In the genomic region with DNA sequence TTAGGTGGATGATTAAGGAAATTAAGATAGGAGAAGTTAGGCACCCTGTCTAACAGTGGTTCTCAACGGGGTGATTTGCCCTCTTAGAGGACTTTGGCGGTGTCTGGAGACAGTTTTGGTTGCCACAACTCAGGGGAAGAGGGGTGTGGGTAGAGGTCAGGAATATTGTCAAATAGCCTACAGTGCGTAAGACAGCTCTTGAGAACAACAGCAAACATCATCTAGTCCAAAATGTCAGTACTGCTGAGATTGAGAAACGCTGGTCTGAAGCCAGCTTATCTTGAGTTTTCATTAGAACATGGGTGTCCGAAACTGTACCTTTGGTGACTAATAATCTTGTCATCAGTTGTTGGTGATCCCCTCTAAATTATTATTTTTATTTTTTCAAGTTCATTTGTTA, we compare ENCODE assay signal across 21 cellular contexts. TPM values are rescaled to one million over a fixed set of nuclear protein-coding genes. Genes with fewer than 3 reads are reported as not detected.
"Had no signal": no experiment of that assay in that cellular context is flagged by ENCODE, and none has a peak within 500 bp of the region (broad histone marks: within the 10 kb centered on the region; RNA-seq: fewer than 3 reads in every experiment).

No MANE protein-coding gene starts in this region.

- H3K4me1 Mint-ChIP-seq: activated naive CD8-positive, alpha-beta T cell treated with anti-CD3 and anti-CD28 coated beads, Interleukin-2, amount 10 ng/mL, durations not matched to agents 7 days and 5 days; naive thymus-derived CD4-positive, alpha-beta T cell had no signal

- H3K27ac ChIP-seq: coronary artery, sigmoid colon had no signal

- H3K27me3 Mint-ChIP-seq: activated CD4-positive, alpha-beta memory T cell treated with anti-CD3 and anti-CD28 coated beads for 36 hours; progenitor cell of endocrine pancreas; stimulated activated naive B cell treated with anti-CD40 and anti-IgM and Interleukin-4, amounts not matched to agents 10 μg/mL and 1 μg/mL and 100 μg/mL, for 72 hours; type B pancreatic cell had no signal

- H3K36me3 Mint-ChIP-seq: activated CD4-positive, alpha-beta memory T cell treated with anti-CD3 and anti-CD28 coated beads for 36 hours; activated naive CD8-positive, alpha-beta T cell treated with anti-CD3 and anti-CD28 coated beads, Interleukin-2, amount 10 ng/mL, durations not matched to agents 7 days and 5 days; naive thymus-derived CD4-positive, alpha-beta T cell; stimulated activated naive B cell treated with anti-CD40 and anti-IgM and Interleukin-4, amounts not matched to agents 10 μg/mL and 1 μg/mL and 100 μg/mL, for 72 hours had no signal

- H3K4me3 Mint-ChIP-seq: activated CD4-positive, alpha-beta memory T cell treated with anti-CD3 and anti-CD28 coated beads for 36 hours; activated naive CD8-positive, alpha-beta T cell treated with anti-CD3 and anti-CD28 coated beads, Interleukin-2, amount 10 ng/mL, durations not matched to agents 7 days and 5 days; activated T-cell treated with anti-CD3 and anti-CD28 coated beads, Interleukin-2, amount 50 U/mL, for 72 hours; naive thymus-derived CD4-positive, alpha-beta T cell; stimulated activated naive B cell treated with anti-CD40 and anti-IgM and Interleukin-4, amounts not matched to agents 10 μg/mL and 1 μg/mL and 100 μg/mL, for 72 hours; T-helper 2 cell treated with Interferon-gamma antibody and Interleukin-4, amounts not matched to agents 5 μg/mL and 100 μg/mL, for 36 hours; type B pancreatic cell had no signal

- H3K4me3 ChIP-seq: coronary artery, sigmoid colon had no signal

- H3K27me3 ChIP-seq: sigmoid colon had no signal

- H3K4me1 ChIP-seq: sigmoid colon had no signal

- ATAC-seq: activated T-cell treated with anti-CD3 and anti-CD28 coated beads, Interleukin-2, amount 50 U/mL, for 72 hours; naive thymus-derived CD4-positive, alpha-beta T cell; stimulated activated naive B cell treated with anti-CD40 and anti-IgM and Interleukin-4, amounts not matched to agents 10 μg/mL and 1 μg/mL and 100 μg/mL, for 72 hours had no signal

- H3K9me3 Mint-ChIP-seq: activated CD4-positive, alpha-beta memory T cell treated with anti-CD3 and anti-CD28 coated beads for 36 hours; activated naive CD8-positive, alpha-beta T cell treated with anti-CD3 and anti-CD28 coated beads, Interleukin-2, amount 10 ng/mL, durations not matched to agents 7 days and 5 days; activated T-cell treated with anti-CD3 and anti-CD28 coated beads, Interleukin-2, amount 50 U/mL, for 72 hours; naive thymus-derived CD4-positive, alpha-beta T cell; stimulated activated naive B cell treated with anti-CD40 and anti-IgM and Interleukin-4, amounts not matched to agents 10 μg/mL and 1 μg/mL and 100 μg/mL, for 72 hours; T-helper 2 cell treated with Interferon-gamma antibody and Interleukin-4, amounts not matched to agents 5 μg/mL and 100 μg/mL, for 36 hours had no signal

- H3K36me3 ChIP-seq: sigmoid colon had no signal

- H3K27ac Mint-ChIP-seq: activated CD4-positive, alpha-beta memory T cell treated with anti-CD3 and anti-CD28 coated beads for 36 hours; activated naive CD8-positive, alpha-beta T cell treated with anti-CD3 and anti-CD28 coated beads, Interleukin-2, amount 10 ng/mL, durations not matched to agents 7 days and 5 days; activated T-cell treated with anti-CD3 and anti-CD28 coated beads, Interleukin-2, amount 50 U/mL, for 72 hours; stimulated activated naive B cell treated with anti-CD40 and anti-IgM and Interleukin-4, amounts not matched to agents 10 μg/mL and 1 μg/mL and 100 μg/mL, for 72 hours; T-helper 2 cell treated with Interferon-gamma antibody and Interleukin-4, amounts not matched to agents 5 μg/mL and 100 μg/mL, for 36 hours; type B pancreatic cell had no signal

- H3K9me3 ChIP-seq: sigmoid colon had no signal

- FAIRE-seq: keratinocyte had no signal

- DNase-seq: activated CD4-positive, alpha-beta memory T cell treated with anti-CD3 and anti-CD28 coated beads for 36 hours; activated CD4-positive, CD25-positive, alpha-beta regulatory T cell treated with anti-CD3 and anti-CD28 coated beads, Interleukin-2, amount 50 U/mL, for 72 hours; activated CD8-positive, alpha-beta memory T cell treated with anti-CD3 and anti-CD28 coated beads, Interleukin-2, amount 50 U/mL, for 4 hours; activated gamma-delta T cell treated with Interleukin-2 at 50 U/mL for 16 hours; activated naive CD8-positive, alpha-beta T cell treated with anti-CD3 and anti-CD28 coated beads, Interleukin-2, amount 10 ng/mL, durations not matched to agents 7 days and 5 days; activated T-cell treated with anti-CD3 and anti-CD28 coated beads, Interleukin-2, amount 50 U/mL, for 72 hours; aorta; caudate nucleus; effector CD8-positive, alpha-beta T cell; mammary epithelial cell; naive thymus-derived CD4-positive, alpha-beta T cell; occipital lobe; SIG-M5; sigmoid colon; stimulated activated CD4-positive, alpha-beta T cell treated with anti-CD3 and anti-CD28 coated beads, Interleukin-2, amount 100 ng/mL, for 24 hours; stimulated activated naive B cell treated with anti-CD40 and anti-IgM and Interleukin-4, amounts not matched to agents 10 μg/mL and 1 μg/mL and 100 μg/mL, for 72 hours had no signal

RNA-seq across cellular contexts. Expression of a gene that starts 38.4 kb away (rescaled TPM):
- total RNA-seq: activated CD4-positive, alpha-beta memory T cell treated with anti-CD3 and anti-CD28 coated beads for 36 hours had no signal
- polyA plus RNA-seq: keratinocyte; naive thymus-derived CD4-positive, alpha-beta T cell had no signal
